Comparison of ENCODE assay signal across 8 cellular contexts in the genomic region with DNA sequence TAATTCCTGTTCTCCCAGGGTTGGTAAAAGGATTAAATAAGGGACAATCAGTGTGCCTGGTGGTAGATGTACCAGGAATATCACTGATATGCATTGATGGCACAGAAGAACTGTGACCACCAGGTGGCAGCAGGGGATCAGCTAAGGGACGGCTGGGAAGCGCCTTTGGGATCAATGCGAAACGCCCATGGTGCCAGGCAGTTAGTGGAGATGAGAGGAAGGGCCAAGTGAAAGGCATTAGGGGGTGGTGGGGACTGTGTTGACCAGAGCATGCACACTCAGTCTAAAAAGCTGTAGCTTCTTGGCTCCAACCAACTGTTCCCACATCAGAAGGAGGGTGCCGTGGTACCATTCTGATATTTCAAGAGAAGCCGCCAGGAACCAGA. TPM values are rescaled to one million over a fixed set of nuclear protein-coding genes. Genes with fewer than 3 reads are reported as not detected.
DNase-seq lines count a peak whose midpoint lies in the region; ATAC-seq and TF ChIP-seq lines count a peak whose summit lies in the region.

No MANE protein-coding gene starts in this region.

- no peak overlapping the region for H3K4me3 Mint-ChIP-seq in neural crest cell

- H3K4me1 Mint-ChIP-seq in neural crest cell: peaks cover 10% of the 10 kb centered on the region

- DNase-seq in NCI-H187 (lab: John Stamatoyannopoulos, UW): peak; percentile 45 to 72
- DNase-seq in NCI-H187 treated with DMSO at 0.1 percent for 48 hours (lab: John Stamatoyannopoulos, UW): no peak
- DNase-seq in NCI-H510A (lab: John Stamatoyannopoulos, UW): peak; percentile 42
- peak; percentile 20 for DNase-seq in activated CD8-positive, alpha-beta memory T cell treated with anti-CD3 and anti-CD28 coated beads, Interleukin-2, amount 50 U/mL, for 1 hour (ENCODE audit: extremely low read depth)
- peak; percentile 41 to 87 for DNase-seq in foreskin fibroblast
- DNase-seq in neural crest cell (ENCODE audit: low read depth, low spot score): peak; percentile 32
- DNase-seq in T-helper 9 cell: no peak

- H3K4me3 ChIP-seq in foreskin fibroblast (ENCODE audit: low read depth in 1 of 2, low read length in 2 of 2): no peak overlapping the region

- no peaks in the 10 kb centered on the region for H3K36me3 Mint-ChIP-seq in neural crest cell (ENCODE audit: low read depth)

- H3K9me3 Mint-ChIP-seq in neural crest cell: no peaks in the 10 kb centered on the region

- no peaks in the 10 kb centered on the region for H3K27me3 Mint-ChIP-seq in neural crest cell (ENCODE audit: low read depth)

- no peak overlapping the region for H3K27ac Mint-ChIP-seq in neural crest cell (ENCODE audit: unreplicated experiment)

- TF ChIP-seq CTCF in foreskin fibroblast (IDR thresholded peaks at IDR 0.05; ENCODE audit: low read depth, low read length): peak; percentile 66
- peak; percentile 83 for TF ChIP-seq CTCF in neural crest cell (conservative IDR thresholded peaks at IDR 0.05)

- peak; percentile 42 for ATAC-seq in HG02763 (IDR thresholded peaks at IDR 0.05; ENCODE audit: unreplicated experiment)

RNA-seq across cellular contexts. Expression of a gene that starts 55.6 kb away (rescaled TPM):
- total RNA-seq in neural crest cell: 1.9 and 2.3 TPM in 2 replicates

Comparison
In these comparisons a context has a peak if more than half of its experiments do, and no peak if none do; other contexts are left out.
1. DNase-seq: peak in NCI-H187 (2 of 2), NCI-H510A (single experiment), activated CD8-positive, alpha-beta memory T cell treated with anti-CD3 and anti-CD28 coated beads, Interleukin-2, amount 50 U/mL, for 1 hour (single experiment), foreskin fibroblast (2 of 2) and neural crest cell (single experiment); none in NCI-H187 treated with DMSO at 0.1 percent for 48 hours (single experiment) and T-helper 9 cell (single experiment).